24 cellular contexts compared by ENCODE assay signal in genomic region chr12:61996717-61997116, GRCh38.
"Had no signal": no experiment of that assay in that cellular context is flagged by ENCODE, and none has a peak within 500 bp of the region (broad histone marks: within the 10 kb centered on the region; RNA-seq: fewer than 3 reads in every experiment).

No MANE protein-coding gene starts in this region.

- H3K4me1 ChIP-seq: esophagus muscularis mucosa, foreskin keratinocyte, gastroesophageal sphincter, heart left ventricle, lower lobe of right lung had no signal

- H2AFZ ChIP-seq: hepatocyte had no signal

- H3K27me3 ChIP-seq: dorsolateral prefrontal cortex, esophagus muscularis mucosa, foreskin keratinocyte, gastroesophageal sphincter, heart left ventricle, left lung had no signal

- H3K4me3 ChIP-seq: coronary artery, dorsolateral prefrontal cortex, esophagus muscularis mucosa, gastroesophageal sphincter, heart left ventricle, hepatocyte, left lung, lower lobe of right lung, mucosa of descending colon had no signal

- FAIRE-seq: colon, endothelial cell of umbilical vein, frontal cortex, islet of Langerhans, keratinocyte had no signal

- H3K4me1 Mint-ChIP-seq: mesothelial cell of epicardium, naive B cell had no signal

- H3K79me2 ChIP-seq: hepatocyte had no signal

- H3K9me3 Mint-ChIP-seq: mesothelial cell of epicardium, naive B cell had no signal

- H3K4me2 ChIP-seq: hepatocyte had no signal

- H3K36me3 Mint-ChIP-seq: mesothelial cell of epicardium, naive B cell had no signal

- H3K36me3 ChIP-seq: esophagus muscularis mucosa, gastroesophageal sphincter, heart left ventricle, left lung, lower lobe of right lung had no signal

- H3K4me3 Mint-ChIP-seq: mesothelial cell of epicardium, naive B cell had no signal

- DNase-seq: dermis blood vessel endothelial cell; dorsolateral prefrontal cortex; effector CD4-positive, alpha-beta T cell; effector memory CD4-positive, alpha-beta T cell; foreskin keratinocyte; heart left ventricle; hypothalamus; left cardiac atrium; left lung; left ventricle myocardium superior; lower lobe of right lung; mesenchymal stem cell; mucosa of descending colon; naive B cell had no signal

- ATAC-seq: foreskin keratinocyte, gastroesophageal sphincter, heart left ventricle, left cardiac atrium, left lung, left ventricle myocardium superior, lower lobe of right lung, mucosa of descending colon had no signal

- H3K27ac Mint-ChIP-seq: mesothelial cell of epicardium, naive B cell had no signal

- H3K9me3 ChIP-seq: esophagus muscularis mucosa, gastroesophageal sphincter, heart left ventricle, left lung, lower lobe of right lung, mucosa of descending colon had no signal

- H3K27ac ChIP-seq: coronary artery, dorsolateral prefrontal cortex, esophagus muscularis mucosa, foreskin keratinocyte, gastroesophageal sphincter, heart left ventricle, hepatocyte, left lung, lower lobe of right lung had no signal
